In genomic region chr6:16849280-16850210, GRCh38 we compare ENCODE assay signal across 10 cellular contexts.
DNase-seq lines count a peak whose midpoint lies in the region; ATAC-seq and TF ChIP-seq lines count a peak whose summit lies in the region.
"Had no signal": no experiment of that assay in that cellular context is flagged by ENCODE, and none has a peak within 500 bp of the region (broad histone marks: within the 10 kb centered on the region; RNA-seq: fewer than 3 reads in every experiment).

No MANE protein-coding gene starts in this region.

- H3K9me3 ChIP-seq in colonic mucosa (no peaks in the 10 kb centered on the region), trophoblast cell (ENCODE audit: insufficient read depth, low read depth, low read length) (peaks cover 2% of the 10 kb centered on the region)

- no peak overlapping the region for H3K27ac ChIP-seq in colonic mucosa
- peak overlapping the region; percentile 21 for H3K27ac ChIP-seq in trophoblast cell (ENCODE audit: low read depth, low read length)

- H2AFZ ChIP-seq in trophoblast cell (ENCODE audit: insufficient read depth, low read length, poor library complexity): no peak overlapping the region

- no peak overlapping the region for H3K4ac ChIP-seq in trophoblast cell (ENCODE audit: low read depth, low read length)

- no peak overlapping the region for H3K27ac Mint-ChIP-seq in activated CD4-positive, alpha-beta T cell treated with anti-CD3 and anti-CD28 coated beads, Interleukin-2, amount 10 ng/mL, durations not matched to agents 24 days and 14 days
- H3K27ac Mint-ChIP-seq: activated T-helper 17 cell treated with anti-CD3 and anti-CD28 coated beads, Interleukin-2, amount 50 U/mL, for 72 hours had no signal

- intact Hi-C loops in colonic mucosa (cut with DNase I): no loop called here
- intact Hi-C loops in activated CD4-positive, alpha-beta T cell treated with anti-CD3 and anti-CD28 coated beads, Interleukin-2, amount 10 ng/mL, durations not matched to agents 24 days and 14 days (cut with micrococcal nuclease): no loop called here

- H3K9me3 Mint-ChIP-seq in activated CD4-positive, alpha-beta T cell treated with anti-CD3 and anti-CD28 coated beads, Interleukin-2, amount 10 ng/mL, durations not matched to agents 24 days and 14 days: peaks cover 3% of the 10 kb centered on the region
- H3K9me3 Mint-ChIP-seq: activated T-helper 17 cell treated with anti-CD3 and anti-CD28 coated beads, Interleukin-2, amount 50 U/mL, for 72 hours had no signal

- H3K27me3 ChIP-seq in colonic mucosa (no peaks in the 10 kb centered on the region), trophoblast cell (ENCODE audit: insufficient read depth, low read length) (no peaks in the 10 kb centered on the region), H7 (ENCODE audit: control insufficient read depth, insufficient read depth, low read length) (no peaks in the 10 kb centered on the region)

- peak overlapping the region; percentile 36 for H4K12ac ChIP-seq in trophoblast cell (ENCODE audit: low read depth, low read length)

- no peaks in the 10 kb centered on the region for H3K36me3 Mint-ChIP-seq in activated CD4-positive, alpha-beta T cell treated with anti-CD3 and anti-CD28 coated beads, Interleukin-2, amount 10 ng/mL, durations not matched to agents 24 days and 14 days (ENCODE audit: low read depth)

- no peaks in the 10 kb centered on the region for H3K4me1 ChIP-seq in colonic mucosa
- H3K4me1 ChIP-seq in trophoblast cell (ENCODE audit: control insufficient read depth in 1 of 2, insufficient read depth in 2 of 2, low read length in 2 of 2): peaks cover 3 to 4% of the 10 kb centered on the region in 2 experiments

- H3K14ac ChIP-seq in trophoblast cell (ENCODE audit: low read length): peak overlapping the region; percentile 34

- H3K36me3 ChIP-seq in colonic mucosa (no peaks in the 10 kb centered on the region), trophoblast cell (ENCODE audit: control insufficient read depth in 1 of 2, insufficient read depth in 2 of 2, low read length in 2 of 2) (no peaks in the 10 kb centered on the region), H7 (replicated peaks; ENCODE audit: control insufficient read depth, insufficient read depth, low read length) (no peaks in the 10 kb centered on the region)

- no peak overlapping the region for H2BK120ac ChIP-seq in trophoblast cell (ENCODE audit: insufficient read depth, low read length, poor library complexity)

- H3K4me3 ChIP-seq in colonic mucosa: no peak overlapping the region
- H3K4me3 ChIP-seq in trophoblast cell (ENCODE audit: low read depth, low read length): no peak overlapping the region
- H3K4me3 ChIP-seq in H7 (ENCODE audit: insufficient read depth, low read depth, low read length): no peak overlapping the region

- H2BK12ac ChIP-seq in trophoblast cell (ENCODE audit: low read length): no peak overlapping the region

- no peak overlapping the region for H2BK5ac ChIP-seq in trophoblast cell (ENCODE audit: low read depth, low read length, poor library complexity)

- H2AK5ac ChIP-seq in trophoblast cell (ENCODE audit: low read length): no peak overlapping the region

- no peak overlapping the region for H4K8ac ChIP-seq in trophoblast cell (ENCODE audit: low read depth, low read length)

- peaks cover 16% of the 10 kb centered on the region for H3K4me1 Mint-ChIP-seq in activated CD4-positive, alpha-beta T cell treated with anti-CD3 and anti-CD28 coated beads, Interleukin-2, amount 10 ng/mL, durations not matched to agents 24 days and 14 days

- peak; percentile 6 for DNase-seq in ELF-1 (ENCODE audit: low read depth, low spot score)
- peak; percentile 90 for DNase-seq in NCI-H748 (lab: John Stamatoyannopoulos, UW; ENCODE audit: unreplicated experiment)
- peak; percentile 18 for DNase-seq in colonic mucosa
- peak; percentile 30 to 44 for DNase-seq in trophoblast cell
- no peak for DNase-seq in NCI-H526 (lab: John Stamatoyannopoulos, UW)
- DNase-seq in activated CD4-positive, alpha-beta T cell treated with anti-CD3 and anti-CD28 coated beads, Interleukin-2, amount 10 ng/mL, durations not matched to agents 24 days and 14 days: no peak
- DNase-seq in H7: no peak
- DNase-seq: NCI-H2227 treated with DMSO at 0.1 percent for 48 hours had no signal

- H3K79me1 ChIP-seq in trophoblast cell (ENCODE audit: low read length): peaks cover 1% of the 10 kb centered on the region

- H4K91ac ChIP-seq in trophoblast cell (ENCODE audit: low read depth, low read length): no peak overlapping the region

- peaks cover 17% of the 10 kb centered on the region for H3K27me3 Mint-ChIP-seq in activated CD4-positive, alpha-beta T cell treated with anti-CD3 and anti-CD28 coated beads, Interleukin-2, amount 10 ng/mL, durations not matched to agents 24 days and 14 days

- H3K23ac ChIP-seq in trophoblast cell (ENCODE audit: low read length): no peak overlapping the region

- H3K4me3 Mint-ChIP-seq in activated CD4-positive, alpha-beta T cell treated with anti-CD3 and anti-CD28 coated beads, Interleukin-2, amount 10 ng/mL, durations not matched to agents 24 days and 14 days: no peak overlapping the region
- H3K4me3 Mint-ChIP-seq: activated T-helper 17 cell treated with anti-CD3 and anti-CD28 coated beads, Interleukin-2, amount 50 U/mL, for 72 hours had no signal

- WGBS in trophoblast cell (ENCODE audit: extremely low coverage, insufficient coverage, insufficient read length): no CpG with 5 or more reads among the region's 15 CpGs

- TF ChIP-seq CTCF in colonic mucosa (IDR thresholded peaks at IDR 0.05): no peak

- H3K9ac ChIP-seq in colonic mucosa (ENCODE audit: low read depth in 2 of 2, low read length in 2 of 2) (no peak overlapping the region), trophoblast cell (ENCODE audit: low read length) (no peak overlapping the region)

- no peak overlapping the region for H3K4me2 ChIP-seq in trophoblast cell (ENCODE audit: low read length)

- H3K18ac ChIP-seq in trophoblast cell (ENCODE audit: low read length): no peak overlapping the region

- no peak for ATAC-seq in HG03432 (IDR thresholded peaks at IDR 0.05; ENCODE audit: unreplicated experiment)
- ATAC-seq: activated T-helper 17 cell treated with anti-CD3 and anti-CD28 coated beads, Interleukin-2, amount 50 U/mL, for 72 hours had no signal

- no peaks in the 10 kb centered on the region for H3K79me2 ChIP-seq in trophoblast cell (ENCODE audit: control insufficient read depth, insufficient read depth, low read length, poor library complexity)

Comparison
In these comparisons a context has a peak if more than half of its experiments do, and no peak if none do; other contexts are left out.
1. DNase-seq: peak in ELF-1 (single experiment), NCI-H748 (single experiment), colonic mucosa (single experiment) and trophoblast cell (2 of 2); none in NCI-H526 (0 of 2), activated CD4-positive, alpha-beta T cell treated with anti-CD3 and anti-CD28 coated beads, Interleukin-2, amount 10 ng/mL, durations not matched to agents 24 days and 14 days (single experiment) and H7 (single experiment).